1 cellular context compared by ENCODE assay signal in genomic region chr15:56933420-56934210, GRCh38.
TF ChIP-seq lines count a peak whose summit lies in the region.

No MANE protein-coding gene starts in this region.

TF ChIP-seq in K562, 482 proteins besides CTCF, POLR2A, EP300 and RAD21:
- TF ChIP-seq CUX1 (CRISPR knock-in tag; IDR thresholded peaks at IDR 0.05) (no peak), TAL1 (IDR thresholded peaks at IDR 0.05) (peak; percentile 25; the same call in 1 of the 2 replicates), SREBF2 (CRISPR knock-in tag; IDR thresholded peaks at IDR 0.05) (no peak), NCOR1 (IDR thresholded peaks at IDR 0.05) (peak; percentile 42; the same call in 1 of the 2 replicates), MAFK (IDR thresholded peaks at IDR 0.05; ENCODE audit: low read length) (peak; percentile 39; the same call in 1 of the 2 replicates), THRA (IDR thresholded peaks at IDR 0.05) (no peak), CREB3 (tag; conservative IDR thresholded peaks at IDR 0.05; ENCODE audit: low read depth) (no peak), MAFG (tag; conservative IDR thresholded peaks at IDR 0.05) (peak; percentile 58; the same call in 1 of the 2 replicates), HMGXB4 (CRISPR knock-in tag; IDR thresholded peaks at IDR 0.05) (no peak), RBM39 (optimal IDR thresholded peaks at IDR 0.05; ENCODE audit: low read depth, low read length) (no peak), STAG1 (CRISPR knock-in tag; IDR thresholded peaks at IDR 0.05; ENCODE audit: borderline replicate concordance) (no peak), ZNF609 (CRISPR knock-in tag; IDR thresholded peaks at IDR 0.05; ENCODE audit: borderline replicate concordance) (no peak), HOMEZ (CRISPR knock-in tag; IDR thresholded peaks at IDR 0.05) (no peak), ZNF316 (IDR thresholded peaks at IDR 0.05) (peak; percentile 91), ARID1B (IDR thresholded peaks at IDR 0.05) (peak; percentile 21; the same call in 1 of the 2 replicates), MTA1 (IDR thresholded peaks at IDR 0.05; ENCODE audit: borderline replicate concordance) (no peak), HMG20A (CRISPR knock-in tag; conservative IDR thresholded peaks at IDR 0.05) (no peak), ZNF274 (IDR thresholded peaks at IDR 0.05; ENCODE audit: borderline replicate concordance, low read depth, low read length) (no peak), NR3C1 (CRISPR knock-in tag; IDR thresholded peaks at IDR 0.05) (no peak), EWSR1 (IDR thresholded peaks at IDR 0.05; ENCODE audit: borderline replicate concordance, low read depth, partially characterized antibody) (no peak), FOXP4 (CRISPR knock-in tag; IDR thresholded peaks at IDR 0.05; ENCODE audit: borderline replicate concordance) (no peak), POLR2H (tag; IDR thresholded peaks at IDR 0.05; ENCODE audit: low read depth) (0 out of 2 replicates have a peak, but pooled peaks have one; percentile 4), C11orf30 (IDR thresholded peaks at IDR 0.05; ENCODE audit: low read depth) (peak; percentile 83), BCL6 (CRISPR knock-in tag; IDR thresholded peaks at IDR 0.05) (no peak), CBFA2T3 (IDR thresholded peaks at IDR 0.05) (peak; percentile 49), ZKSCAN8 (CRISPR knock-in tag; IDR thresholded peaks at IDR 0.05) (no peak), MAFF (IDR thresholded peaks at IDR 0.05; ENCODE audit: low read length) (peak; percentile 57; the same call in 1 of the 2 replicates), SRSF3 (IDR thresholded peaks at IDR 0.05; ENCODE audit: insufficient read depth, low read length) (no peak), ZBTB49 (CRISPR knock-in tag; IDR thresholded peaks at IDR 0.05; ENCODE audit: borderline replicate concordance) (no peak), BHLHE40 (IDR thresholded peaks at IDR 0.05; ENCODE audit: low read length) (no peak), ZNF57 (CRISPR knock-in tag; IDR thresholded peaks at IDR 0.05) (no peak)
